Comparison of ENCODE assay signal across 10 cellular contexts in the genomic region with DNA sequence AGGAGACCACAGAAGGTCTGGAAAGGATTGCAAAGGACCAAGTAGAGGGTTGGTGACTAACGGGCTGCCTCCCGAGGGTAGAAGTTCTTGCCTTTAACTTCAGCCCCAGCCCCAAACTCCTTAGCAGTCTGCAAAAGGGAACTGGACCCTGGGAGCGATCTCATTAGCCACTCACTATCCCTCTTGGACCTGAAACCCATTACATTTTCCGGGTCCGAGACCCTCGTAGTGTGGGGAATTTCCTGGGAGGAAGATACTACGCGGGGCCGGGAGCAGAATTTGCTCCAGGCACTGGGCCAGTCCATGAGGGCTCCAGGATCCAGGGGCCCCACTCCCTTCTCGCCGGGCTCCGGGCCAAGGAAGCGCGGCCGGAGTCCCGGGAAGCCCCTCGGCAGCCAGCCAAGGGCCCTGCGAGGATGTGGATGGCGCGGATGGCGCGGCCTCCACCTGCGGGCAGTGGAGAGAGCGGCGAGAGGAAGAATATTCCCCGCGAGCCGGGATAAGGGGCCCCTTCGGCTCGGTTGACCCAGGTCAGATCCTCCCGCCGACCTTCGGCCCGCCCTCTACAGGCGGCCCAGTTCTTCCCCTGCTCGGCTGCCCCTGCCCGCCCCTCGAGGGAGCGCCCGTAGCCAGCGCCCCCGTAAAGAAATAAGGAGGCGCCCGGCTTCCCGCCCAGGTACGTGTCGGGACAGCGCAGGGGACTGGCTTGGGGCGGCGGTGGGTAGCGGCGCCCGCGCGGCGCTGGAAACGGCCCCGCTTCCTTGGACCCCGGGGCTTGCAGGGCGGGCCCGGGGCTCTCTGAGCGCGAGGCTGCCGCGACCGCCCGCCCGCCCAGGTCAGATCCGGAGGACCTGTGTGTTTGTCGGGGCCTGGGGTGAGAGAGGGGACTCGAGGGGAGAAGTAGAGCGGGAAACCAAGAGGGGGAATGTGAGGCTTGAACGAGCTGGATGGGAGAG.
DNase-seq lines count a peak whose midpoint lies in the region; ATAC-seq, FAIRE-seq and TF ChIP-seq lines count a peak whose summit lies in the region.
"Had no signal": no experiment of that assay in that cellular context is flagged by ENCODE, and none has a peak within 500 bp of the region (broad histone marks: within the 10 kb centered on the region; RNA-seq: fewer than 3 reads in every experiment).

A gene with protein sequence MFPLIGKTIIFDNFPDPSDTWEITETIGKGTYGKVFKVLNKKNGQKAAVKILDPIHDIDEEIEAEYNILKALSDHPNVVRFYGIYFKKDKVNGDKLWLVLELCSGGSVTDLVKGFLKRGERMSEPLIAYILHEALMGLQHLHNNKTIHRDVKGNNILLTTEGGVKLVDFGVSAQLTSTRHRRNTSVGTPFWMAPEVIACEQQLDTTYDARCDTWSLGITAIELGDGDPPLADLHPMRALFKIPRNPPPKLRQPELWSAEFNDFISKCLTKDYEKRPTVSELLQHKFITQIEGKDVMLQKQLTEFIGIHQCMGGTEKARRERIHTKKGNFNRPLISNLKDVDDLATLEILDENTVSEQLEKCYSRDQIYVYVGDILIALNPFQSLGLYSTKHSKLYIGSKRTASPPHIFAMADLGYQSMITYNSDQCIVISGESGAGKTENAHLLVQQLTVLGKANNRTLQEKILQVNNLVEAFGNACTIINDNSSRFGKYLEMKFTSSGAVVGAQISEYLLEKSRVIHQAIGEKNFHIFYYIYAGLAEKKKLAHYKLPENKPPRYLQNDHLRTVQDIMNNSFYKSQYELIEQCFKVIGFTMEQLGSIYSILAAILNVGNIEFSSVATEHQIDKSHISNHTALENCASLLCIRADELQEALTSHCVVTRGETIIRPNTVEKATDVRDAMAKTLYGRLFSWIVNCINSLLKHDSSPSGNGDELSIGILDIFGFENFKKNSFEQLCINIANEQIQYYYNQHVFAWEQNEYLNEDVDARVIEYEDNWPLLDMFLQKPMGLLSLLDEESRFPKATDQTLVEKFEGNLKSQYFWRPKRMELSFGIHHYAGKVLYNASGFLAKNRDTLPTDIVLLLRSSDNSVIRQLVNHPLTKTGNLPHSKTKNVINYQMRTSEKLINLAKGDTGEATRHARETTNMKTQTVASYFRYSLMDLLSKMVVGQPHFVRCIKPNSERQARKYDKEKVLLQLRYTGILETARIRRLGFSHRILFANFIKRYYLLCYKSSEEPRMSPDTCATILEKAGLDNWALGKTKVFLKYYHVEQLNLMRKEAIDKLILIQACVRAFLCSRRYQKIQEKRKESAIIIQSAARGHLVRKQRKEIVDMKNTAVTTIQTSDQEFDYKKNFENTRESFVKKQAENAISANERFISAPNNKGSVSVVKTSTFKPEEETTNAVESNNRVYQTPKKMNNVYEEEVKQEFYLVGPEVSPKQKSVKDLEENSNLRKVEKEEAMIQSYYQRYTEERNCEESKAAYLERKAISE (N-terminal part only) (plus strand): TSS at position 577 of the 956 bp plus-strand sequence. CDS start 17,882 bp downstream, outside the sequence.

- H3K27ac Mint-ChIP-seq in stimulated activated memory B cell treated with anti-CD40 and anti-IgM and Interleukin-4, amounts not matched to agents 10 μg/mL and 1 μg/mL and 100 μg/mL, for 72 hours = no peak within 1 kb of the TSS
- H3K27ac Mint-ChIP-seq: activated naive CD4-positive, alpha-beta T cell treated with anti-CD3 and anti-CD28 coated beads, Interleukin-2, amount 50 U/mL, for 72 hours had no signal

- no peak for FAIRE-seq in GM19239 (lab: Jason Lieb, UNC)

- H3K27me3 Mint-ChIP-seq in stimulated activated memory B cell treated with anti-CD40 and anti-IgM and Interleukin-4, amounts not matched to agents 10 μg/mL and 1 μg/mL and 100 μg/mL, for 72 hours = peaks cover 26% of the 10 kb centered on the region

- H3K9me3 Mint-ChIP-seq in stimulated activated memory B cell treated with anti-CD40 and anti-IgM and Interleukin-4, amounts not matched to agents 10 μg/mL and 1 μg/mL and 100 μg/mL, for 72 hours = no peaks in the 10 kb centered on the region
- H3K9me3 Mint-ChIP-seq: activated naive CD4-positive, alpha-beta T cell treated with anti-CD3 and anti-CD28 coated beads, Interleukin-2, amount 50 U/mL, for 72 hours had no signal

- H3K9me3 ChIP-seq in WERI-Rb-1 (ENCODE audit: severe bottlenecking) = no peaks in the 10 kb centered on the region

- peak within 1 kb of the TSS; percentile 73 for H3K4me3 ChIP-seq in WERI-Rb-1 (ENCODE audit: low read depth, low read length)

- ATAC-seq in stimulated activated memory B cell treated with anti-CD40 and anti-IgM and Interleukin-4, amounts not matched to agents 10 μg/mL and 1 μg/mL and 100 μg/mL, for 72 hours = peak; percentile 31
- ATAC-seq in GM18520 (IDR thresholded peaks at IDR 0.05; ENCODE audit: unreplicated experiment) (no peak), GM19455 (IDR thresholded peaks at IDR 0.05; ENCODE audit: unreplicated experiment) (no peak)

- DNase-seq in DMS79 treated with DMSO at 0.1 percent for 48 hours (lab: John Stamatoyannopoulos, UW) (peak; percentile 38), DMS79 (lab: John Stamatoyannopoulos, UW) (no peak), WERI-Rb-1 (peak; percentile 34), iPS-NIHi11 (ENCODE audit: low spot score) (peak; percentile 66), GM19239 (ENCODE audit: insufficient read length, low spot score) (no peak)
- DNase-seq: 8988T had no signal

- H3K36me3 ChIP-seq in WERI-Rb-1 = no peaks in the 10 kb centered on the region

- peak within 1 kb of the TSS; percentile 80 for H3K27ac ChIP-seq in WERI-Rb-1

- no peaks in the 10 kb centered on the region for H3K27me3 ChIP-seq in WERI-Rb-1 (ENCODE audit: insufficient read depth, low read depth, severe bottlenecking)

- H3K4me1 Mint-ChIP-seq in stimulated activated memory B cell treated with anti-CD40 and anti-IgM and Interleukin-4, amounts not matched to agents 10 μg/mL and 1 μg/mL and 100 μg/mL, for 72 hours = peaks cover 9% of the 10 kb centered on the region

- H3K4me3 Mint-ChIP-seq in stimulated activated memory B cell treated with anti-CD40 and anti-IgM and Interleukin-4, amounts not matched to agents 10 μg/mL and 1 μg/mL and 100 μg/mL, for 72 hours = peak within 1 kb of the TSS; percentile 71

- no peak for TF ChIP-seq CTCF in WERI-Rb-1 (IDR thresholded peaks at IDR 0.05; ENCODE audit: low read depth, low read length)

- no peaks in the 10 kb centered on the region for H3K36me3 Mint-ChIP-seq in stimulated activated memory B cell treated with anti-CD40 and anti-IgM and Interleukin-4, amounts not matched to agents 10 μg/mL and 1 μg/mL and 100 μg/mL, for 72 hours

Comparison
In these comparisons a context has a peak if more than half of its experiments do, and no peak if none do; other contexts are left out.
1. DNase-seq: peak in DMS79 treated with DMSO at 0.1 percent for 48 hours (single experiment), WERI-Rb-1 (single experiment) and iPS-NIHi11 (single experiment); none in DMS79 (single experiment) and GM19239 (single experiment).